Comparison of ENCODE assay signal across 6 cellular contexts in genomic region chr9:22274477-22274876, GRCh38.
"Had no signal": no experiment of that assay in that cellular context is flagged by ENCODE, and none has a peak within 500 bp of the region (broad histone marks: within the 10 kb centered on the region; RNA-seq: fewer than 3 reads in every experiment).

No MANE protein-coding gene starts in this region.

- H3K27ac Mint-ChIP-seq: IgD-negative memory B cell had no signal

- ATAC-seq: HepG2, K562 had no signal

- H3K27ac ChIP-seq: HL-60 had no signal

- DNase-seq: IMR-90 had no signal

- H3K36me3 Mint-ChIP-seq: IgD-negative memory B cell had no signal

- H3K4me3 Mint-ChIP-seq: IgD-negative memory B cell had no signal

- FAIRE-seq: HepG2, HTR-8/SVneo, K562 had no signal

- H3K4me1 Mint-ChIP-seq: IgD-negative memory B cell had no signal

- H3K4me3 ChIP-seq: K562 had no signal
